Comparison of ENCODE assay signal across 10 cellular contexts in genomic region chr20:50514035-50514337, GRCh38. TPM values are rescaled to one million over a fixed set of nuclear protein-coding genes. Genes with fewer than 3 reads are reported as not detected.
DNase-seq lines count a peak whose midpoint lies in the region; ATAC-seq and TF ChIP-seq lines count a peak whose summit lies in the region.
"Had no signal": no experiment of that assay in that cellular context is flagged by ENCODE, and none has a peak within 500 bp of the region (broad histone marks: within the 10 kb centered on the region; RNA-seq: fewer than 3 reads in every experiment).

No MANE protein-coding gene starts in this region.

- H3K27ac ChIP-seq in esophagus squamous epithelium (peak overlapping the region; percentile 10 to 97 (median 88)), smooth muscle cell (ENCODE audit: low read depth) (peak overlapping the region; percentile 78)
- H3K27ac ChIP-seq: KMS-11 had no signal

- no peaks in the 10 kb centered on the region for H3K36me3 ChIP-seq in esophagus squamous epithelium
- no peaks in the 10 kb centered on the region for H3K36me3 ChIP-seq in smooth muscle cell (ENCODE audit: low read depth)

- no peak for TF ChIP-seq POLR2A in esophagus squamous epithelium (IDR thresholded peaks at IDR 0.05)

- H3K27me3 ChIP-seq in esophagus squamous epithelium (no peaks in the 10 kb centered on the region), smooth muscle cell (ENCODE audit: low read depth) (no peaks in the 10 kb centered on the region)

- peak overlapping the region; percentile 96 for H3K27ac Mint-ChIP-seq in activated B cell treated with CpG ODN at 0.5 μM for 24 hours
- H3K27ac Mint-ChIP-seq: nephron progenitor cell had no signal

- CTCF ChIA-PET in activated B cell treated with CpG ODN at 0.5 μM for 24 hours (lab: Charles Lee) = interaction anchor here (1.1 to 3.8 kb wide), 5 partner anchors 35 to 71 kb away, joined by 3 to 16 read pairs (median 4); no protein-coding TSS in a partner anchor

- no peak for DNase-seq in GM12865 (ENCODE audit: low read depth)
- DNase-seq in activated B cell treated with CpG ODN at 0.5 μM for 24 hours = no peak
- no peak for DNase-seq in esophagus squamous epithelium (lab: John Stamatoyannopoulos, UW)
- no peak for DNase-seq in smooth muscle cell (lab: John Stamatoyannopoulos, UW; ENCODE audit: unreplicated experiment)
- DNase-seq in LoVo (ENCODE audit: low spot score) = no peak
- DNase-seq in GM03348 (ENCODE audit: low spot score) = no peak
- DNase-seq: NCI-H524, nephron progenitor cell had no signal

- H3K79me2 ChIP-seq in smooth muscle cell (ENCODE audit: low read depth) = peaks cover 73% of the 10 kb centered on the region

- H3K9me3 ChIP-seq in esophagus squamous epithelium (no peaks in the 10 kb centered on the region), smooth muscle cell (replicated peaks; ENCODE audit: low read depth) (no peaks in the 10 kb centered on the region)

- peak overlapping the region; percentile 90 for H3K4me3 Mint-ChIP-seq in activated B cell treated with CpG ODN at 0.5 μM for 24 hours

- peaks cover 82% of the 10 kb centered on the region for H3K4me1 Mint-ChIP-seq in activated B cell treated with CpG ODN at 0.5 μM for 24 hours

- WGBS in esophagus squamous epithelium, 2 donors = 77 to 98% methylated on average over 2 of the region's 2 CpGs
- 96% methylated on average over 2 of the region's 2 CpGs for WGBS in smooth muscle cell (ENCODE audit: low lambda C conversion rate)

- intact Hi-C loops in activated B cell treated with CpG ODN at 0.5 μM for 24 hours (cut with micrococcal nuclease) (loop anchor here (10.0 kb wide), 2 partner anchors 301 to 1239 kb away; partner anchors contain the start of gene ZNFX1), esophagus squamous epithelium (cut with DNase I) (no loop called here)

- H3K27me3 Mint-ChIP-seq in activated B cell treated with CpG ODN at 0.5 μM for 24 hours = no peaks in the 10 kb centered on the region

- H3K4me3 ChIP-seq in GM12865 (ENCODE audit: low read depth, low read length) (peak overlapping the region; percentile 99), esophagus squamous epithelium (peak overlapping the region in 1 of 4 donors; percentile 39), smooth muscle cell (peak overlapping the region; percentile 78)

- H3F3A ChIP-seq in smooth muscle cell (ENCODE audit: low read depth) = peaks cover 21% of the 10 kb centered on the region

- peaks cover 68% of the 10 kb centered on the region for H3K36me3 Mint-ChIP-seq in activated B cell treated with CpG ODN at 0.5 μM for 24 hours (ENCODE audit: low read depth)

- peak overlapping the region; percentile 30 for H3K9ac ChIP-seq in smooth muscle cell (ENCODE audit: low read depth)
- H3K9ac ChIP-seq: KMS-11 had no signal

- TF ChIP-seq CTCF in GM12865 (IDR thresholded peaks at IDR 0.05; ENCODE audit: insufficient read depth, low read depth, low read length, missing control alignments) (no peak), activated B cell treated with CpG ODN at 0.5 μM for 24 hours (IDR thresholded peaks at IDR 0.05) (no peak), esophagus squamous epithelium (IDR thresholded peaks at IDR 0.05) (no peak), smooth muscle cell (IDR thresholded peaks at IDR 0.05; ENCODE audit: borderline replicate concordance, insufficient read depth, poor library complexity, severe bottlenecking) (no peak)

- H4K20me1 ChIP-seq in smooth muscle cell (ENCODE audit: low read depth) = peaks cover 76% of the 10 kb centered on the region

- H3K4me1 ChIP-seq in esophagus squamous epithelium = peaks cover 48 to 93% (median 60%) of the 10 kb centered on the region in 3 donors
- peaks cover 33% of the 10 kb centered on the region for H3K4me1 ChIP-seq in smooth muscle cell (ENCODE audit: low read depth)

- POLR2A ChIA-PET in activated B cell treated with CpG ODN at 0.5 μM for 24 hours (lab: Charles Lee) = interaction anchor here (1.4 to 36.7 kb wide), 3 partner anchors 14 to 36 kb away, joined by 5 to 1679 read pairs (median 64); no protein-coding TSS in a partner anchor

- no peaks in the 10 kb centered on the region for H3K9me3 Mint-ChIP-seq in activated B cell treated with CpG ODN at 0.5 μM for 24 hours
- H3K9me3 Mint-ChIP-seq: nephron progenitor cell had no signal

- no peak for ATAC-seq in activated B cell treated with CpG ODN at 0.5 μM for 24 hours (ENCODE audit: low read depth)
- no peak for ATAC-seq in HG02642 (IDR thresholded peaks at IDR 0.05; ENCODE audit: poor library complexity, unreplicated experiment)

- no peak overlapping the region for H2AFZ ChIP-seq in smooth muscle cell (ENCODE audit: low read depth)

- peak overlapping the region; percentile 99 for H3K4me2 ChIP-seq in smooth muscle cell
- H3K4me2 ChIP-seq: KMS-11 had no signal

RNA-seq across cellular contexts. Expression of gene PTPN1, which starts 3.8 kb away (rescaled TPM):
- total RNA-seq in activated B cell treated with CpG ODN at 0.5 μM for 24 hours (212 and 227 TPM in 2 replicates), esophagus squamous epithelium (10 to 100 TPM; 23.6 to 30.6 (median 29.0) TPM), smooth muscle cell (28.9 and 35.6 TPM in 2 replicates)
- polyA plus RNA-seq in smooth muscle cell = 16.1 and 19.4 TPM in 2 replicates
